ENCODE assay signal across 16 cellular contexts in genomic region chr12:49960474-49961110, GRCh38. TPM values are rescaled to one million over a fixed set of nuclear protein-coding genes. Genes with fewer than 3 reads are reported as not detected.
DNase-seq lines count a peak whose midpoint lies in the region; ATAC-seq, FAIRE-seq and TF ChIP-seq lines count a peak whose summit lies in the region.
"Had no signal": no experiment of that assay in that cellular context is flagged by ENCODE, and none has a peak within 500 bp of the region (broad histone marks: within the 10 kb centered on the region; RNA-seq: fewer than 3 reads in every experiment).

No MANE protein-coding gene starts in this region.

- DNase-seq in CD8-positive, alpha-beta T cell, result no peak
- DNase-seq in bronchial epithelial cell (ENCODE audit: low read depth) (no peak), nephron progenitor cell (no peak), C1 segment of cervical spinal cord (lab: John Stamatoyannopoulos, UW) (no peak)
- no peak for DNase-seq in stimulated activated naive CD4-positive, alpha-beta T cell treated with Interleukin-2 at 50 U/mL for 16 hours (lab: John Stamatoyannopoulos, UW)
- DNase-seq: activated T-cell treated with anti-CD3 and anti-CD28 coated beads, Interleukin-2, amount 50 U/mL, for 48 hours; DMS153; NCI-H2171; Peyer's patch had no signal

- no peaks in the 10 kb centered on the region for H3K36me3 ChIP-seq in CD8-positive, alpha-beta T cell (ENCODE audit: insufficient read depth, low read length)
- no peaks in the 10 kb centered on the region for H3K36me3 ChIP-seq in HUES6 (ENCODE audit: control insufficient read depth, insufficient read depth, low read length)
- H3K36me3 ChIP-seq in bronchial epithelial cell (ENCODE audit: control insufficient read depth, insufficient read depth, low read length), result no peaks in the 10 kb centered on the region
- H3K36me3 ChIP-seq: neutrophil, Peyer's patch had no signal

- H3K27me3 ChIP-seq in CD8-positive, alpha-beta T cell (ENCODE audit: insufficient read depth, low read length), result peaks cover 13% of the 10 kb centered on the region
- H3K27me3 ChIP-seq in HUES6 (ENCODE audit: control insufficient read depth, insufficient read depth, low read length) (peaks cover 96% of the 10 kb centered on the region), bronchial epithelial cell (ENCODE audit: control insufficient read depth, insufficient read depth, low read length) (peaks cover 13% of the 10 kb centered on the region)

- no peak overlapping the region for H3K27ac Mint-ChIP-seq in CD8-positive, alpha-beta T cell
- no peak overlapping the region for H3K27ac Mint-ChIP-seq in nephron progenitor cell

- intact Hi-C loops in CD8-positive, alpha-beta T cell (cut with DNase I, micrococcal nuclease), result no loop called here

- H3K4me1 Mint-ChIP-seq in CD8-positive, alpha-beta T cell (ENCODE audit: low read depth), result peaks cover 8% of the 10 kb centered on the region
- peaks cover 41% of the 10 kb centered on the region for H3K4me1 Mint-ChIP-seq in nephron progenitor cell

- no peak for TF ChIP-seq CTCF in CD8-positive, alpha-beta T cell (IDR thresholded peaks at IDR 0.05)
- TF ChIP-seq CTCF in bronchial epithelial cell (IDR thresholded peaks at IDR 0.05; ENCODE audit: insufficient read depth, low read length, severe bottlenecking) (no peak), nephron progenitor cell (IDR thresholded peaks at IDR 0.05) (no peak)

- CTCF ChIA-PET in CD8-positive, alpha-beta T cell (lab: Charles Lee), result interaction anchor here (1.3 to 1.4 kb wide), 2 partner anchors 9 to 96 kb away, joined by 3 read pairs; no protein-coding TSS in a partner anchor

- ATAC-seq in CD8-positive, alpha-beta T cell, result no peak
- ATAC-seq in GM19455 (IDR thresholded peaks at IDR 0.05; ENCODE audit: unreplicated experiment) (no peak), GM18873 (IDR thresholded peaks at IDR 0.05; ENCODE audit: low FRiP score, unreplicated experiment) (no peak)

- no peak overlapping the region for H3K9ac ChIP-seq in HUES6 (ENCODE audit: low read length)

- H3K27me3 Mint-ChIP-seq in CD8-positive, alpha-beta T cell (ENCODE audit: low read depth), result peaks cover 76% of the 10 kb centered on the region
- peaks cover 89% of the 10 kb centered on the region for H3K27me3 Mint-ChIP-seq in nephron progenitor cell (ENCODE audit: low read depth, poor library complexity)

- FAIRE-seq in bronchial epithelial cell (lab: Jason Lieb, UNC), result peak; percentile 28
- FAIRE-seq: keratinocyte had no signal

- no peak overlapping the region for H3K27ac ChIP-seq in CD8-positive, alpha-beta T cell (ENCODE audit: low read depth, low read length)
- H3K27ac ChIP-seq in HUES6 (ENCODE audit: low read depth, low read length), result no peak overlapping the region
- H3K27ac ChIP-seq: neutrophil, Peyer's patch had no signal

- no peaks in the 10 kb centered on the region for H3K9me3 ChIP-seq in CD8-positive, alpha-beta T cell (ENCODE audit: low read length)
- no peaks in the 10 kb centered on the region for H3K9me3 ChIP-seq in HUES6 (ENCODE audit: control insufficient read depth, insufficient read depth, low read depth, low read length)
- H3K9me3 ChIP-seq: neutrophil, Peyer's patch had no signal

- no peaks in the 10 kb centered on the region for H3K4me1 ChIP-seq in CD8-positive, alpha-beta T cell (ENCODE audit: insufficient read depth, low read length)
- peaks cover 16% of the 10 kb centered on the region for H3K4me1 ChIP-seq in HUES6 (ENCODE audit: control insufficient read depth, insufficient read depth, low read length)

- H3K4me3 ChIP-seq in CD8-positive, alpha-beta T cell (ENCODE audit: low read depth, low read length), result no peak overlapping the region
- H3K4me3 ChIP-seq in HUES6 (ENCODE audit: low read depth, low read length) (peak overlapping the region; percentile 56; the same call in 1 of the 2 replicates), bronchial epithelial cell (ENCODE audit: low read depth, low read length) (no peak overlapping the region)

- H3K36me3 Mint-ChIP-seq in CD8-positive, alpha-beta T cell, result no peaks in the 10 kb centered on the region
- no peaks in the 10 kb centered on the region for H3K36me3 Mint-ChIP-seq in nephron progenitor cell (ENCODE audit: low read depth)

- no peaks in the 10 kb centered on the region for H3K9me3 Mint-ChIP-seq in CD8-positive, alpha-beta T cell
- H3K9me3 Mint-ChIP-seq in nephron progenitor cell, result no peaks in the 10 kb centered on the region

- peak overlapping the region; percentile 37 for H3K4me3 Mint-ChIP-seq in CD8-positive, alpha-beta T cell
- peak overlapping the region; percentile 78 for H3K4me3 Mint-ChIP-seq in nephron progenitor cell

- POLR2A ChIA-PET in CD8-positive, alpha-beta T cell (lab: Charles Lee), result no interaction called here

RNA-seq across cellular contexts. Expression of gene AQP5, which starts 1.1 kb away (rescaled TPM):
- not detected for total RNA-seq in CD8-positive, alpha-beta T cell
- 1.3 and 9.9 TPM in 2 replicates for total RNA-seq in bronchial epithelial cell
- total RNA-seq: fibroblast of lung, Peyer's patch had no signal

RNA-seq across cellular contexts. Expression of gene AQP2, which starts 10.1 kb away (rescaled TPM):
- total RNA-seq in CD8-positive, alpha-beta T cell, result not detected
- not detected in 2 replicates for total RNA-seq in bronchial epithelial cell
- total RNA-seq: fibroblast of lung, M059J, Peyer's patch had no signal

RNA-seq across cellular contexts. Expression of gene AQP6, which starts 12.2 kb away (rescaled TPM):
- total RNA-seq in CD8-positive, alpha-beta T cell, result not detected
- total RNA-seq in bronchial epithelial cell, result under 0.01 TPM in 1 of 2 replicates, not detected in the other
- total RNA-seq: M059J, Peyer's patch had no signal

RNA-seq across cellular contexts. Expression of gene FAIM2, which starts 56.9 kb away (rescaled TPM):
- not detected for total RNA-seq in CD8-positive, alpha-beta T cell
- total RNA-seq in bronchial epithelial cell, result 0.53 TPM in 1 of 2 replicates, not detected in the other
